23 cellular contexts compared by ENCODE assay signal in genomic region chr2:85548608-85548900, GRCh38. TPM values are rescaled to one million over a fixed set of nuclear protein-coding genes. Genes with fewer than 3 reads are reported as not detected.
A peak's percentile ranks its signal among the peaks of the same experiment; 100 is the strongest.
DNase-seq lines count a peak whose midpoint lies in the region; ATAC-seq lines count a peak whose summit lies in the region.
"Had no signal": no experiment of that assay in that cellular context is flagged by ENCODE, and none has a peak within 500 bp of the region (broad histone marks: within the 10 kb centered on the region; RNA-seq: fewer than 3 reads in every experiment).

No MANE protein-coding gene starts in this region.

- H3K4me1 Mint-ChIP-seq in activated T-cell treated with anti-CD3 and anti-CD28 coated beads, Interleukin-2, amount 50 U/mL, for 72 hours (ENCODE audit: low read depth): peaks cover 5% of the 10 kb centered on the region
- peaks cover 5% of the 10 kb centered on the region for H3K4me1 Mint-ChIP-seq in stimulated activated memory B cell treated with anti-CD40 and anti-IgM and Interleukin-4, amounts not matched to agents 10 μg/mL and 1 μg/mL and 100 μg/mL, for 72 hours

- peak overlapping the region; percentile 78 for H3K27ac ChIP-seq in SK-N-MC

- H3K36me3 ChIP-seq in SK-N-MC (ENCODE audit: insufficient read depth, low read length): peaks cover 70% of the 10 kb centered on the region

- no peak overlapping the region for H3K4me3 ChIP-seq in SK-N-MC
- H3K4me3 ChIP-seq: HAP-1 had no signal

- H3K27me3 Mint-ChIP-seq in activated T-cell treated with anti-CD3 and anti-CD28 coated beads, Interleukin-2, amount 50 U/mL, for 72 hours (ENCODE audit: low read depth): no peaks in the 10 kb centered on the region
- H3K27me3 Mint-ChIP-seq in stimulated activated memory B cell treated with anti-CD40 and anti-IgM and Interleukin-4, amounts not matched to agents 10 μg/mL and 1 μg/mL and 100 μg/mL, for 72 hours: no peaks in the 10 kb centered on the region
- H3K27me3 Mint-ChIP-seq: activated B cell treated with CpG ODN at 0.5 μM for 24 hours had no signal

- H3K27ac Mint-ChIP-seq in activated T-cell treated with anti-CD3 and anti-CD28 coated beads, Interleukin-2, amount 50 U/mL, for 72 hours: peak overlapping the region; percentile 49
- peak overlapping the region; percentile 26 for H3K27ac Mint-ChIP-seq in stimulated activated memory B cell treated with anti-CD40 and anti-IgM and Interleukin-4, amounts not matched to agents 10 μg/mL and 1 μg/mL and 100 μg/mL, for 72 hours
- H3K27ac Mint-ChIP-seq: activated B cell treated with CpG ODN at 0.5 μM for 24 hours had no signal

- H3K9ac ChIP-seq in SK-N-MC (ENCODE audit: insufficient read length): no peak overlapping the region

- no peaks in the 10 kb centered on the region for H3K9me3 Mint-ChIP-seq in activated T-cell treated with anti-CD3 and anti-CD28 coated beads, Interleukin-2, amount 50 U/mL, for 72 hours
- no peaks in the 10 kb centered on the region for H3K9me3 Mint-ChIP-seq in stimulated activated memory B cell treated with anti-CD40 and anti-IgM and Interleukin-4, amounts not matched to agents 10 μg/mL and 1 μg/mL and 100 μg/mL, for 72 hours
- H3K9me3 Mint-ChIP-seq: activated B cell treated with CpG ODN at 0.5 μM for 24 hours had no signal

- H3K4me3 Mint-ChIP-seq in activated T-cell treated with anti-CD3 and anti-CD28 coated beads, Interleukin-2, amount 50 U/mL, for 72 hours: no peak overlapping the region
- no peak overlapping the region for H3K4me3 Mint-ChIP-seq in stimulated activated memory B cell treated with anti-CD40 and anti-IgM and Interleukin-4, amounts not matched to agents 10 μg/mL and 1 μg/mL and 100 μg/mL, for 72 hours
- H3K4me3 Mint-ChIP-seq: activated B cell treated with CpG ODN at 0.5 μM for 24 hours had no signal

- no peak for DNase-seq in activated T-cell treated with anti-CD3 and anti-CD28 coated beads, Interleukin-2, amount 50 U/mL, for 72 hours
- no peak for DNase-seq in activated T-cell treated with anti-CD3 and anti-CD28 coated beads, Interleukin-2, amount 50 U/mL, for 1 hour
- no peak for DNase-seq in SK-N-MC (ENCODE audit: low read depth, low spot score)
- peak; percentile 49 for DNase-seq in fibroblast of gingiva (ENCODE audit: low read depth)
- DNase-seq in NOMO-1 (lab: John Stamatoyannopoulos, UW; ENCODE audit: unreplicated experiment in 2 of 2): no peak
- no peak for DNase-seq in T-helper 1 cell
- DNase-seq: activated B cell treated with CpG ODN at 0.5 μM for 24 hours; activated CD4-positive, alpha-beta T cell treated with anti-CD3 and anti-CD28 coated beads, Interleukin-2, amount 50 U/mL, for 48 hours; activated naive CD4-positive, alpha-beta T cell treated with Interleukin-2 at 50 U/mL for 16 hours; activated T-cell treated with anti-CD3 and anti-CD28 coated beads, Interleukin-2, amount 50 U/mL, for 48 hours; C1 segment of cervical spinal cord; left cardiac atrium; mammary epithelial cell; NCI-H1092; NCI-H1930; NCI-H2227 treated with DMSO at 0.1 percent for 48 hours; retina; stimulated activated CD4-positive, alpha-beta T cell treated with anti-CD3 and anti-CD28 coated beads, Interleukin-4, amount 100 ng/mL, for 1 hour; stimulated activated naive CD4-positive, alpha-beta T cell; SW 1271 had no signal

- no peaks in the 10 kb centered on the region for H3K9me3 ChIP-seq in SK-N-MC (ENCODE audit: low read depth, low read length)
- H3K9me3 ChIP-seq: HAP-1 had no signal

- ATAC-seq in activated T-cell treated with anti-CD3 and anti-CD28 coated beads, Interleukin-2, amount 50 U/mL, for 72 hours (replicated peaks in 1 of 2): no peak
- no peak for ATAC-seq in stimulated activated memory B cell treated with anti-CD40 and anti-IgM and Interleukin-4, amounts not matched to agents 10 μg/mL and 1 μg/mL and 100 μg/mL, for 72 hours
- no peak for ATAC-seq in HG02623 (IDR thresholded peaks at IDR 0.05; ENCODE audit: unreplicated experiment)

- H3K36me3 Mint-ChIP-seq in activated T-cell treated with anti-CD3 and anti-CD28 coated beads, Interleukin-2, amount 50 U/mL, for 72 hours (ENCODE audit: insufficient read depth in 2 of 2): peaks cover 16 to 24% of the 10 kb centered on the region in 2 donors
- H3K36me3 Mint-ChIP-seq in stimulated activated memory B cell treated with anti-CD40 and anti-IgM and Interleukin-4, amounts not matched to agents 10 μg/mL and 1 μg/mL and 100 μg/mL, for 72 hours: peaks cover 42% of the 10 kb centered on the region

RNA-seq across cellular contexts. Expression of gene MAT2A, which starts 9.6 kb away (rescaled TPM):
- 100 to 1,000 TPM; 253 to 255 TPM for total RNA-seq in activated T-cell treated with anti-CD3 and anti-CD28 coated beads, Interleukin-2, amount 50 U/mL, for 72 hours

RNA-seq across cellular contexts. Expression of gene GGCX, which starts 12.7 kb away (rescaled TPM):
- 10 to 100 TPM; 17.8 to 20.3 TPM for total RNA-seq in activated T-cell treated with anti-CD3 and anti-CD28 coated beads, Interleukin-2, amount 50 U/mL, for 72 hours

RNA-seq across cellular contexts. Expression of gene VAMP8, which starts 28.8 kb away (rescaled TPM):
- 10 to 100 TPM; 85.0 to 89.5 TPM for total RNA-seq in activated T-cell treated with anti-CD3 and anti-CD28 coated beads, Interleukin-2, amount 50 U/mL, for 72 hours

RNA-seq across cellular contexts. Expression of gene VAMP5, which starts 35.7 kb away (rescaled TPM):
- total RNA-seq in activated T-cell treated with anti-CD3 and anti-CD28 coated beads, Interleukin-2, amount 50 U/mL, for 72 hours: 10 to 100 TPM; 73.3 to 78.9 TPM

RNA-seq across cellular contexts. Expression of gene RNF181, which starts 47.0 kb away (rescaled TPM):
- 100 to 1,000 TPM; 114 to 129 TPM for total RNA-seq in activated T-cell treated with anti-CD3 and anti-CD28 coated beads, Interleukin-2, amount 50 U/mL, for 72 hours
